18 cellular contexts compared by ENCODE assay signal in genomic region chr11:15692739-15693138, GRCh38.
A peak's percentile ranks its signal among the peaks of the same experiment; 100 is the strongest.
DNase-seq lines count a peak whose midpoint lies in the region; ATAC-seq and TF ChIP-seq lines count a peak whose summit lies in the region.
"Had no signal": no experiment of that assay in that cellular context is flagged by ENCODE, and none has a peak within 500 bp of the region (broad histone marks: within the 10 kb centered on the region; RNA-seq: fewer than 3 reads in every experiment).

No MANE protein-coding gene starts in this region.

- H3K36me3 ChIP-seq in brain microvascular endothelial cell (replicated peaks): no peaks in the 10 kb centered on the region
- H3K36me3 ChIP-seq: prostate gland, upper lobe of right lung had no signal

- H3K36me3 Mint-ChIP-seq in activated naive CD8-positive, alpha-beta T cell treated with anti-CD3 and anti-CD28 coated beads for 36 hours: no peaks in the 10 kb centered on the region

- H3K4me1 Mint-ChIP-seq in activated naive CD8-positive, alpha-beta T cell treated with anti-CD3 and anti-CD28 coated beads for 36 hours: no peaks in the 10 kb centered on the region

- no peaks in the 10 kb centered on the region for H3K27me3 ChIP-seq in brain microvascular endothelial cell (replicated peaks)
- H3K27me3 ChIP-seq: upper lobe of right lung had no signal

- H3K4me3 ChIP-seq in brain microvascular endothelial cell (ENCODE audit: low read depth, low read length): no peak overlapping the region
- H3K4me3 ChIP-seq: prostate gland, upper lobe of right lung had no signal

- peak; percentile 40; the same call in 1 of the 2 replicates for TF ChIP-seq EP300 in Ishikawa (IDR thresholded peaks at IDR 0.05; ENCODE audit: borderline replicate concordance)

- H3K27ac ChIP-seq in brain microvascular endothelial cell: no peak overlapping the region
- H3K27ac ChIP-seq: prostate gland, upper lobe of right lung had no signal

- DNase-seq in Daoy (ENCODE audit: low read depth) (peak; percentile 69), brain microvascular endothelial cell (peak; percentile 62), omental fat pad (ENCODE audit: low spot score) (no peak)
- DNase-seq in activated naive CD8-positive, alpha-beta T cell treated with anti-CD3 and anti-CD28 coated beads for 36 hours: no peak
- DNase-seq: ACHN; effector memory CD8-positive, alpha-beta T cell; kidney; NCI-H2171 treated with DMSO at 0.1 percent for 48 hours; stimulated activated CD4-positive, alpha-beta T cell treated with anti-CD3 and anti-CD28 coated beads, Interleukin-1b, Interleukin-23, amount 100 ng/mL, for 48 hours; T-helper 1 cell; upper lobe of right lung had no signal

- no peak overlapping the region for H3K4me3 Mint-ChIP-seq in activated naive CD8-positive, alpha-beta T cell treated with anti-CD3 and anti-CD28 coated beads for 36 hours
- H3K4me3 Mint-ChIP-seq: activated T-helper 1 cell treated with anti-CD3 and anti-CD28 coated beads, Interleukin-12 subunit alpha, Interleukin-12 subunit beta, Interleukin-2, Interleukin-4 antibody, amounts not matched to agents 30 ng/mL and 10 ng/mL and 1 ng/mL, durations not matched to agents 14 hours and 24 hours and 36 hours; effector memory CD8-positive, alpha-beta T cell had no signal

- no peak for TF ChIP-seq RAD21 in Ishikawa (IDR thresholded peaks at IDR 0.05; ENCODE audit: low read depth)

- H3K27me3 Mint-ChIP-seq in activated naive CD8-positive, alpha-beta T cell treated with anti-CD3 and anti-CD28 coated beads for 36 hours: peaks cover 18% of the 10 kb centered on the region
- H3K27me3 Mint-ChIP-seq: effector memory CD8-positive, alpha-beta T cell had no signal

- H3K27ac Mint-ChIP-seq in activated naive CD8-positive, alpha-beta T cell treated with anti-CD3 and anti-CD28 coated beads for 36 hours: no peak overlapping the region
- H3K27ac Mint-ChIP-seq: activated T-helper 1 cell treated with anti-CD3 and anti-CD28 coated beads, Interleukin-12 subunit alpha, Interleukin-12 subunit beta, Interleukin-2, Interleukin-4 antibody, amounts not matched to agents 30 ng/mL and 10 ng/mL and 1 ng/mL, durations not matched to agents 14 hours and 24 hours and 36 hours; effector memory CD8-positive, alpha-beta T cell had no signal

- peaks cover 2% of the 10 kb centered on the region for H3K9me3 Mint-ChIP-seq in activated naive CD8-positive, alpha-beta T cell treated with anti-CD3 and anti-CD28 coated beads for 36 hours
- H3K9me3 Mint-ChIP-seq: activated T-helper 1 cell treated with anti-CD3 and anti-CD28 coated beads, Interleukin-12 subunit alpha, Interleukin-12 subunit beta, Interleukin-2, Interleukin-4 antibody, amounts not matched to agents 30 ng/mL and 10 ng/mL and 1 ng/mL, durations not matched to agents 14 hours and 24 hours and 36 hours had no signal

- peak; percentile 73 for ATAC-seq in GM19351 (IDR thresholded peaks at IDR 0.05; ENCODE audit: unreplicated experiment)
- no peak for ATAC-seq in GM21360 (IDR thresholded peaks at IDR 0.05; ENCODE audit: unreplicated experiment)
- no peak for ATAC-seq in GM21526 (IDR thresholded peaks at IDR 0.05; ENCODE audit: low FRiP score, unreplicated experiment)
- ATAC-seq in omental fat pad (ENCODE audit: low FRiP score): no peak
- ATAC-seq: effector memory CD8-positive, alpha-beta T cell; HCT116; upper lobe of right lung had no signal

- TF ChIP-seq CTCF in brain microvascular endothelial cell (IDR thresholded peaks at IDR 0.05; ENCODE audit: low read depth, low read length, missing control alignments) (no peak), omental fat pad (IDR thresholded peaks at IDR 0.05) (no peak)

- in situ Hi-C loops in brain microvascular endothelial cell (cut with HindIII; ENCODE audit: low pct_ligation_motif_present, low sequenced_read_pairs): no loop called here

TF ChIP-seq in Ishikawa, 13 proteins besides CTCF, POLR2A, EP300 and RAD21:
- TF ChIP-seq TEAD4 (IDR thresholded peaks at IDR 0.05) (no peak), USF1 (IDR thresholded peaks at IDR 0.05) (no peak), CEBPB (IDR thresholded peaks at IDR 0.05) (no peak), REST (IDR thresholded peaks at IDR 0.05; ENCODE audit: low read depth) (no peak), ZBTB7A (IDR thresholded peaks at IDR 0.05; ENCODE audit: low read depth) (no peak), CREB1 (IDR thresholded peaks at IDR 0.05; ENCODE audit: low read depth) (no peak), FOXM1 (IDR thresholded peaks at IDR 0.05; ENCODE audit: borderline replicate concordance, low read depth) (no peak), NFIC (IDR thresholded peaks at IDR 0.05) (no peak), EGR1 (IDR thresholded peaks at IDR 0.05) (no peak), TAF1 (IDR thresholded peaks at IDR 0.05; ENCODE audit: low read depth) (no peak), YY1 (IDR thresholded peaks at IDR 0.05; ENCODE audit: low read depth) (no peak), TCF12 (IDR thresholded peaks at IDR 0.05; ENCODE audit: low read depth) (no peak), MAX (IDR thresholded peaks at IDR 0.05) (no peak)

Comparison
In these comparisons a context has a peak if more than half of its experiments do, and no peak if none do; other contexts are left out.
1. DNase-seq: peak in Daoy (single experiment) and brain microvascular endothelial cell (single experiment); none in omental fat pad (single experiment) and activated naive CD8-positive, alpha-beta T cell treated with anti-CD3 and anti-CD28 coated beads for 36 hours (single experiment).